17 cellular contexts compared by ENCODE assay signal in genomic region chr12:68246350-68246749, GRCh38. TPM values are rescaled to one million over a fixed set of nuclear protein-coding genes. Genes with fewer than 3 reads are reported as not detected.
DNase-seq lines count a peak whose midpoint lies in the region; ATAC-seq, FAIRE-seq and TF ChIP-seq lines count a peak whose summit lies in the region.
"Had no signal": no experiment of that assay in that cellular context is flagged by ENCODE, and none has a peak within 500 bp of the region (broad histone marks: within the 10 kb centered on the region; RNA-seq: fewer than 3 reads in every experiment).

No MANE protein-coding gene starts in this region.

- peaks cover 13% of the 10 kb centered on the region; the same call in 1 of the 2 replicates for H3K9me2 ChIP-seq in GM23338 (ENCODE audit: insufficient read depth)

- TF ChIP-seq POLR2A in H54 (IDR thresholded peaks at IDR 0.05; ENCODE audit: low read depth, low read length), result no peak

- H3K27me3 Mint-ChIP-seq in GM23338 (ENCODE audit: insufficient read depth, low read depth, poor library complexity), result no peaks in the 10 kb centered on the region
- H3K27me3 Mint-ChIP-seq in WTC11 (ENCODE audit: low read depth), result peaks cover 3% of the 10 kb centered on the region; the same call in 1 of the 2 replicates

- H3K9me3 ChIP-seq in mesodermal cell (ENCODE audit: control insufficient read depth, low read length) (peaks cover 12% of the 10 kb centered on the region), lower lobe of right lung (no peaks in the 10 kb centered on the region)
- H3K9me3 ChIP-seq: BLaER1, MG63 had no signal

- H3K4me1 ChIP-seq in GM23338 (ENCODE audit: insufficient read depth) (no peaks in the 10 kb centered on the region), mesodermal cell (ENCODE audit: control insufficient read depth, insufficient read depth, low read length, poor library complexity, severe bottlenecking) (peaks cover 4% of the 10 kb centered on the region), rectal smooth muscle tissue (ENCODE audit: control insufficient read depth, insufficient read depth, low read length) (peaks cover 17% of the 10 kb centered on the region), lower lobe of right lung (no peaks in the 10 kb centered on the region)

- ATAC-seq in GM23338 (peak; percentile 55), WTC11 (peak; percentile 32; the same call in 1 of the 2 replicates), lower lobe of right lung (no peak)
- ATAC-seq: CD8-positive, alpha-beta T cell had no signal

- H3K27ac Mint-ChIP-seq in GM23338, result no peak overlapping the region
- no peak overlapping the region for H3K27ac Mint-ChIP-seq in WTC11
- H3K27ac Mint-ChIP-seq: CD8-positive, alpha-beta T cell had no signal

- 95 to 97% methylated on average over 4 to 6 of the region's 6 CpGs for WGBS in mesodermal cell (ENCODE audit: insufficient coverage in 2 of 2), 2 experiments

- H3K4me2 ChIP-seq in GM23338, result no peak overlapping the region
- H3K4me2 ChIP-seq: BLaER1 had no signal

- H3K4me3 Mint-ChIP-seq in GM23338, result no peak overlapping the region
- H3K4me3 Mint-ChIP-seq in WTC11, result no peak overlapping the region
- H3K4me3 Mint-ChIP-seq: CD8-positive, alpha-beta T cell had no signal

- CTCF ChIA-PET in WTC11 (lab: Charles Lee), result no interaction called here

- H2AFZ ChIP-seq in GM23338, result no peak overlapping the region; the same call in 1 of the 2 replicates

- no peaks in the 10 kb centered on the region for H4K20me1 ChIP-seq in GM23338 (replicated peaks; ENCODE audit: insufficient read depth)
- H4K20me1 ChIP-seq: BLaER1 had no signal

- H3K36me3 Mint-ChIP-seq in GM23338 (ENCODE audit: low read depth), result peaks cover 5% of the 10 kb centered on the region; the same call in 2 of the 3 replicates
- peaks cover 12% of the 10 kb centered on the region for H3K36me3 Mint-ChIP-seq in WTC11
- H3K36me3 Mint-ChIP-seq: CD8-positive, alpha-beta T cell had no signal

- H3K36me3 ChIP-seq in GM23338 (ENCODE audit: insufficient read depth), result no peaks in the 10 kb centered on the region
- no peaks in the 10 kb centered on the region for H3K36me3 ChIP-seq in mesodermal cell (ENCODE audit: control insufficient read depth, insufficient read depth, low read length)
- H3K36me3 ChIP-seq in rectal smooth muscle tissue (ENCODE audit: control insufficient read depth, insufficient read depth, low read length), result no peaks in the 10 kb centered on the region
- H3K36me3 ChIP-seq in lower lobe of right lung, result no peaks in the 10 kb centered on the region
- H3K36me3 ChIP-seq: BLaER1, MG63 had no signal

- H3F3A ChIP-seq in GM23338 (replicated peaks; ENCODE audit: low read depth), result no peaks in the 10 kb centered on the region

- no peaks in the 10 kb centered on the region for H3K27me3 ChIP-seq in GM23338 (ENCODE audit: insufficient read depth)
- H3K27me3 ChIP-seq in rectal smooth muscle tissue (ENCODE audit: control insufficient read depth, insufficient read depth, low read length), result no peaks in the 10 kb centered on the region
- H3K27me3 ChIP-seq in lower lobe of right lung (ENCODE audit: low read depth), result no peaks in the 10 kb centered on the region
- H3K27me3 ChIP-seq: BLaER1, MG63 had no signal

- TF ChIP-seq CTCF in GM23338 (conservative IDR thresholded peaks at IDR 0.05; ENCODE audit: low read depth in 2 of 2) (peak in 1 of 2 experiments; percentile 13; a peak in 1 of 4 replicates), WTC11 (IDR thresholded peaks at IDR 0.05) (no peak), lower lobe of right lung (IDR thresholded peaks at IDR 0.05) (no peak)

- H3K9me3 Mint-ChIP-seq in GM23338 (peaks cover 16% of the 10 kb centered on the region), WTC11 (peaks cover 18% of the 10 kb centered on the region)
- H3K9me3 Mint-ChIP-seq: CD8-positive, alpha-beta T cell had no signal

- no peak for DNase-seq in GM23338 (ENCODE audit: low spot score)
- no peak for DNase-seq in WTC11 (ENCODE audit: low spot score)
- DNase-seq in lower lobe of right lung, result no peak
- no peak for DNase-seq in H54 (ENCODE audit: insufficient read length, low spot score)
- DNase-seq in islet precursor cell, result no peak
- DNase-seq: CD8-positive, alpha-beta T cell; DMS79; Karpas-422; MG63; NCI-H1092 treated with DMSO at 0.1 percent for 48 hours; NCI-H1694; NCI-H510A treated with DMSO at 0.1 percent for 48 hours had no signal

- POLR2A ChIA-PET in WTC11 (lab: Charles Lee), result no interaction called here

- intact Hi-C loops in lower lobe of right lung (cut with DNase I), result no loop called here

- H3K27ac ChIP-seq in GM23338 (ENCODE audit: low read depth), result no peak overlapping the region
- peak overlapping the region; percentile 71 for H3K27ac ChIP-seq in mesodermal cell (ENCODE audit: low read depth, low read length, severe bottlenecking)
- peak overlapping the region; percentile 87 for H3K27ac ChIP-seq in rectal smooth muscle tissue (ENCODE audit: low read depth, low read length)
- H3K27ac ChIP-seq in lower lobe of right lung, result no peak overlapping the region
- H3K27ac ChIP-seq: BLaER1 had no signal

- H3K4me1 Mint-ChIP-seq in GM23338 (peaks cover 4% of the 10 kb centered on the region; the same call in 1 of the 3 replicates), WTC11 (no peaks in the 10 kb centered on the region)

- H3K79me2 ChIP-seq in GM23338 (replicated peaks; ENCODE audit: insufficient read depth), result no peaks in the 10 kb centered on the region

- no peak overlapping the region for H3K9ac ChIP-seq in rectal smooth muscle tissue (ENCODE audit: low read length)
- H3K9ac ChIP-seq: BLaER1 had no signal

- FAIRE-seq in H54 (lab: Jason Lieb, UNC), result no peak
- FAIRE-seq: A204.1, D721Med had no signal

- H3K4me3 ChIP-seq in GM23338 (no peak overlapping the region), mesodermal cell (ENCODE audit: extremely low read depth, insufficient read depth, low read length, poor library complexity, severe bottlenecking) (no peak overlapping the region), rectal smooth muscle tissue (ENCODE audit: low read length) (peak overlapping the region; percentile 6), lower lobe of right lung (no peak overlapping the region)
- H3K4me3 ChIP-seq: BLaER1, MG63 had no signal

TF ChIP-seq in GM23338, 12 proteins besides CTCF, POLR2A, EP300 and RAD21 (continues in another document):
- TF ChIP-seq EZH2 (IDR thresholded peaks at IDR 0.05; ENCODE audit: low read depth, unreplicated experiment), result no peak
- no peak for TF ChIP-seq POLR2AphosphoS5 (IDR thresholded peaks at IDR 0.05; ENCODE audit: low read depth)

TF ChIP-seq in WTC11, 78 proteins besides CTCF, POLR2A, EP300 and RAD21:
- TF ChIP-seq SMAD3 (CRISPR knock-in tag; IDR thresholded peaks at IDR 0.05; ENCODE audit: borderline replicate concordance), result no peak
- TF ChIP-seq EMX1 (CRISPR knock-in tag; IDR thresholded peaks at IDR 0.05), result no peak
- TF ChIP-seq STAT6 (CRISPR knock-in tag; conservative IDR thresholded peaks at IDR 0.05; ENCODE audit: low read depth), result no peak
- TF ChIP-seq, protein P1, sequence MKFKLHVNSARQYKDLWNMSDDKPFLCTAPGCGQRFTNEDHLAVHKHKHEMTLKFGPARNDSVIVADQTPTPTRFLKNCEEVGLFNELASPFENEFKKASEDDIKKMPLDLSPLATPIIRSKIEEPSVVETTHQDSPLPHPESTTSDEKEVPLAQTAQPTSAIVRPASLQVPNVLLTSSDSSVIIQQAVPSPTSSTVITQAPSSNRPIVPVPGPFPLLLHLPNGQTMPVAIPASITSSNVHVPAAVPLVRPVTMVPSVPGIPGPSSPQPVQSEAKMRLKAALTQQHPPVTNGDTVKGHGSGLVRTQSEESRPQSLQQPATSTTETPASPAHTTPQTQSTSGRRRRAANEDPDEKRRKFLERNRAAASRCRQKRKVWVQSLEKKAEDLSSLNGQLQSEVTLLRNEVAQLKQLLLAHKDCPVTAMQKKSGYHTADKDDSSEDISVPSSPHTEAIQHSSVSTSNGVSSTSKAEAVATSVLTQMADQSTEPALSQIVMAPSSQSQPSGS (CRISPR knock-in tag; IDR thresholded peaks at IDR 0.05; ENCODE audit: borderline replicate concordance, low read depth), result no peak
- TF ChIP-seq SOX15 (CRISPR knock-in tag; IDR thresholded peaks at IDR 0.05), result no peak
- TF ChIP-seq, protein P2, sequence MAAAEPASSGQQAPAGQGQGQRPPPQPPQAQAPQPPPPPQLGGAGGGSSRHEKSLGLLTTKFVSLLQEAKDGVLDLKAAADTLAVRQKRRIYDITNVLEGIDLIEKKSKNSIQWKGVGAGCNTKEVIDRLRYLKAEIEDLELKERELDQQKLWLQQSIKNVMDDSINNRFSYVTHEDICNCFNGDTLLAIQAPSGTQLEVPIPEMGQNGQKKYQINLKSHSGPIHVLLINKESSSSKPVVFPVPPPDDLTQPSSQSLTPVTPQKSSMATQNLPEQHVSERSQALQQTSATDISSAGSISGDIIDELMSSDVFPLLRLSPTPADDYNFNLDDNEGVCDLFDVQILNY (CRISPR knock-in tag; IDR thresholded peaks at IDR 0.05), result no peak
TF ChIP-seq in WTC11: peak in this region for 0.

RNA-seq across cellular contexts. Expression of gene IL22, which starts 7.1 kb away (rescaled TPM):
- total RNA-seq in GM23338 (2014; rRNA removed; shearing (Covaris generic)), result not detected in 2 replicates
- polyA plus RNA-seq in GM23338 (2016; fragmentation: Nextera tagmentation; extraction: Ambion mirVana), result not detected in 2 replicates
- total RNA-seq in WTC11 (2021) (not detected in 3 replicates), lower lobe of right lung (not detected)
- polyA plus RNA-seq in mesodermal cell (2013, experiment 1 of 2), result not detected
- not detected for polyA plus RNA-seq in mesodermal cell (2013, experiment 2 of 2)
- total RNA-seq: CD8-positive, alpha-beta T cell had no signal

RNA-seq across cellular contexts. Expression of gene IL26, which starts 20.7 kb away (rescaled TPM):
- total RNA-seq in GM23338 (2014; rRNA removed; shearing (Covaris generic)), result not detected in 2 replicates
- not detected in 2 replicates for polyA plus RNA-seq in GM23338 (2016; fragmentation: Nextera tagmentation; extraction: Ambion mirVana)
- total RNA-seq in WTC11 (2021) (not detected in 3 replicates), lower lobe of right lung (not detected)
- not detected for polyA plus RNA-seq in mesodermal cell (2013, experiment 1 of 2)
- polyA plus RNA-seq in mesodermal cell (2013, experiment 2 of 2), result not detected
- total RNA-seq: CD8-positive, alpha-beta T cell had no signal

Comparison
In these comparisons a context has a peak if more than half of its experiments do, and no peak if none do; other contexts are left out.
1. ATAC-seq: peak in GM23338 (single experiment) and WTC11 (single experiment); none in lower lobe of right lung (0 of 2).
2. H3K27ac ChIP-seq: peak in mesodermal cell (single experiment) and rectal smooth muscle tissue (single experiment); none in GM23338 (single experiment) and lower lobe of right lung (single experiment).